ENCODE assay signal across 1 cellular context in the genomic region with DNA sequence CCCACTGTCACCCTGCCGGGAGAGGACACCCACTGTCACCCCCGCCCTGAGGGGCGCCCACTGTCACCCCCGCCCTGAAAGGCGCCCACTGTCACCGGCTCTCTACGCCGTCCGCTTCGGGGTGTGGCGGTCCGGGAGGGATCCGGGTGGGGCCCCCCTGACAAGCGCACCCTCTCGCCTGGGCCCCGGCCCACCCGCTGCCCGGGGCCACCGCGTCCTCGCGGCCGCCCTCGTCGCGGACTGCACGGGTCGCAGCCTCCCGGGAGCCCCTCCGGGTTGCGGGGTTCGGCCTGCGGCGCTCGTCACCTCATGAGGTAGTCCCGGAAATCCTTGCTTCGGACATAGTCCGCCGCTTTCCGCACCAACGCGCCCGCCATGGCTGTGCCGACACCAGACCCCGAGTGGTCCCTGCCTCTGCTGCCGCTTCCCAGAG.
TF ChIP-seq lines count a peak whose summit lies in the region.

No MANE protein-coding gene starts in this region.

TF ChIP-seq in HEK293, 187 proteins besides CTCF, POLR2A, EP300 and RAD21 (continued from another document and continues in another):
- TF ChIP-seq, protein P1, sequence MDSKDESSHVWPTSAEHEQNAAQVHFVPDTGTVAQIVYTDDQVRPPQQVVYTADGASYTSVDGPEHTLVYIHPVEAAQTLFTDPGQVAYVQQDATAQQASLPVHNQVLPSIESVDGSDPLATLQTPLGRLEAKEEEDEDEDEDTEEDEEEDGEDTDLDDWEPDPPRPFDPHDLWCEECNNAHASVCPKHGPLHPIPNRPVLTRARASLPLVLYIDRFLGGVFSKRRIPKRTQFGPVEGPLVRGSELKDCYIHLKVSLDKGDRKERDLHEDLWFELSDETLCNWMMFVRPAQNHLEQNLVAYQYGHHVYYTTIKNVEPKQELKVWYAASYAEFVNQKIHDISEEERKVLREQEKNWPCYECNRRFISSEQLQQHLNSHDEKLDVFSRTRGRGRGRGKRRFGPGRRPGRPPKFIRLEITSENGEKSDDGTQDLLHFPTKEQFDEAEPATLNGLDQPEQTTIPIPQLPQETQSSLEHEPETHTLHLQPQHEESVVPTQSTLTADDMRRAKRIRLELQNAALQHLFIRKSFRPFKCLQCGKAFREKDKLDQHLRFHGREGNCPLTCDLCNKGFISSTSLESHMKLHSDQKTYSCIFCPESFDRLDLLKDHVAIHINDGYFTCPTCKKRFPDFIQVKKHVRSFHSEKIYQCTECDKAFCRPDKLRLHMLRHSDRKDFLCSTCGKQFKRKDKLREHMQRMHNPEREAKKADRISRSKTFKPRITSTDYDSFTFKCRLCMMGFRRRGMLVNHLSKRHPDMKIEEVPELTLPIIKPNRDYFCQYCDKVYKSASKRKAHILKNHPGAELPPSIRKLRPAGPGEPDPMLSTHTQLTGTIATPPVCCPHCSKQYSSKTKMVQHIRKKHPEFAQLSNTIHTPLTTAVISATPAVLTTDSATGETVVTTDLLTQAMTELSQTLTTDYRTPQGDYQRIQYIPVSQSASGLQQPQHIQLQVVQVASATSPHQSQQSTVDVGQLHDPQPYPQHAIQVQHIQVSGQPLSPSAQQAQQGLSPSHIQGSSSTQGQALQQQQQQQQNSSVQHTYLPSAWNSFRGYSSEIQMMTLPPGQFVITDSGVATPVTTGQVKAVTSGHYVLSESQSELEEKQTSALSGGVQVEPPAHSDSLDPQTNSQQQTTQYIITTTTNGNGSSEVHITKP (tag by site-specific recombination; IDR thresholded peaks at IDR 0.05) = no peak
- TF ChIP-seq ZNF837 (tag by site-specific recombination; IDR thresholded peaks at IDR 0.05) (no peak), ZBTB8A (tag by site-specific recombination; IDR thresholded peaks at IDR 0.05) (peak; percentile 46), SP7 (tag by site-specific recombination; IDR thresholded peaks at IDR 0.05) (no peak), TRIM28 (IDR thresholded peaks at IDR 0.05; ENCODE audit: borderline replicate concordance, low read length) (no peak), ZNF558 (tag by site-specific recombination; IDR thresholded peaks at IDR 0.05) (no peak), REPIN1 (tag by site-specific recombination; IDR thresholded peaks at IDR 0.05; ENCODE audit: low read depth) (no peak), ZNF830 (tag by site-specific recombination; IDR thresholded peaks at IDR 0.05; ENCODE audit: low read depth) (no peak), GLI2 (tag by site-specific recombination; IDR thresholded peaks at IDR 0.05; ENCODE audit: borderline replicate concordance, low read depth) (no peak), ZNF132 (tag by site-specific recombination; IDR thresholded peaks at IDR 0.05; ENCODE audit: borderline replicate concordance) (no peak), KLF10 (tag by site-specific recombination; IDR thresholded peaks at IDR 0.05) (no peak), ZNF16 (tag by site-specific recombination; IDR thresholded peaks at IDR 0.05; ENCODE audit: low read depth) (no peak), SP3 (tag by site-specific recombination; IDR thresholded peaks at IDR 0.05) (no peak), ZBTB7A (tag by site-specific recombination; IDR thresholded peaks at IDR 0.05; ENCODE audit: low read depth) (peak; percentile 42; the same call in 1 of the 2 replicates), YY1 (tag by site-specific recombination; IDR thresholded peaks at IDR 0.05) (peak; percentile 52), ZNF549 (tag by site-specific recombination; IDR thresholded peaks at IDR 0.05) (no peak), KLF16 (tag by site-specific recombination; IDR thresholded peaks at IDR 0.05) (no peak), RBAK (tag by site-specific recombination; IDR thresholded peaks at IDR 0.05) (no peak), ZNF561 (tag by site-specific recombination; IDR thresholded peaks at IDR 0.05; ENCODE audit: borderline replicate concordance) (peak; percentile 19; the same call in 1 of the 2 replicates), GLIS2 (tag by site-specific recombination; IDR thresholded peaks at IDR 0.05) (peak; percentile 86), ZNF112 (tag by site-specific recombination; IDR thresholded peaks at IDR 0.05) (no peak), ZNF366 (tag by site-specific recombination; conservative IDR thresholded peaks at IDR 0.05) (no peak), ZBTB1 (tag by site-specific recombination; IDR thresholded peaks at IDR 0.05) (no peak), ZNF133 (tag by site-specific recombination; IDR thresholded peaks at IDR 0.05) (no peak), ZBTB17 (tag by site-specific recombination; IDR thresholded peaks at IDR 0.05) (peak; percentile 22; the same call in 1 of the 2 replicates), ZNF514 (tag by site-specific recombination; IDR thresholded peaks at IDR 0.05) (no peak), ZNF629 (tag by site-specific recombination; IDR thresholded peaks at IDR 0.05) (0 out of 2 replicates have a peak, but pooled peaks have one; percentile 13), ZNF701 (tag by site-specific recombination; IDR thresholded peaks at IDR 0.05) (no peak), ZNF223 (tag by site-specific recombination; IDR thresholded peaks at IDR 0.05) (no peak), ZNF664 (tag by site-specific recombination; IDR thresholded peaks at IDR 0.05) (no peak), ZNF585B (tag by site-specific recombination; IDR thresholded peaks at IDR 0.05) (no peak), ZNF10 (tag by site-specific recombination; IDR thresholded peaks at IDR 0.05) (peak; percentile 23; the same call in 1 of the 2 replicates), ZNF239 (tag by site-specific recombination; IDR thresholded peaks at IDR 0.05) (no peak), ZNF596 (tag by site-specific recombination; IDR thresholded peaks at IDR 0.05) (peak; percentile 49; the same call in 1 of the 2 replicates), ZNF660 (tag by site-specific recombination; IDR thresholded peaks at IDR 0.05) (peak; percentile 51; the same call in 1 of the 2 replicates), ZNF791 (tag by site-specific recombination; IDR thresholded peaks at IDR 0.05) (no peak), ZNF121 (tag by site-specific recombination; IDR thresholded peaks at IDR 0.05) (no peak), ZNF37A (tag by site-specific recombination; IDR thresholded peaks at IDR 0.05) (no peak), ZNF350 (tag by site-specific recombination; IDR thresholded peaks at IDR 0.05) (no peak), ZNF571 (tag by site-specific recombination; IDR thresholded peaks at IDR 0.05) (no peak), ZNF473 (tag by site-specific recombination; IDR thresholded peaks at IDR 0.05) (no peak), ZFHX2 (tag by site-specific recombination; conservative IDR thresholded peaks at IDR 0.05) (no peak), ZNF600 (tag by site-specific recombination; IDR thresholded peaks at IDR 0.05) (no peak), ZNF416 (tag by site-specific recombination; IDR thresholded peaks at IDR 0.05) (no peak), MYNN (tag by site-specific recombination; IDR thresholded peaks at IDR 0.05; ENCODE audit: borderline replicate concordance) (no peak), SCRT1 (tag by site-specific recombination; IDR thresholded peaks at IDR 0.05; ENCODE audit: borderline replicate concordance) (no peak), ZNF311 (tag by site-specific recombination; IDR thresholded peaks at IDR 0.05; ENCODE audit: borderline replicate concordance) (no peak)
- TF ChIP-seq, protein P2, sequence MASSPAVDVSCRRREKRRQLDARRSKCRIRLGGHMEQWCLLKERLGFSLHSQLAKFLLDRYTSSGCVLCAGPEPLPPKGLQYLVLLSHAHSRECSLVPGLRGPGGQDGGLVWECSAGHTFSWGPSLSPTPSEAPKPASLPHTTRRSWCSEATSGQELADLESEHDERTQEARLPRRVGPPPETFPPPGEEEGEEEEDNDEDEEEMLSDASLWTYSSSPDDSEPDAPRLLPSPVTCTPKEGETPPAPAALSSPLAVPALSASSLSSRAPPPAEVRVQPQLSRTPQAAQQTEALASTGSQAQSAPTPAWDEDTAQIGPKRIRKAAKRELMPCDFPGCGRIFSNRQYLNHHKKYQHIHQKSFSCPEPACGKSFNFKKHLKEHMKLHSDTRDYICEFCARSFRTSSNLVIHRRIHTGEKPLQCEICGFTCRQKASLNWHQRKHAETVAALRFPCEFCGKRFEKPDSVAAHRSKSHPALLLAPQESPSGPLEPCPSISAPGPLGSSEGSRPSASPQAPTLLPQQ (tag by site-specific recombination; IDR thresholded peaks at IDR 0.05) = peak; percentile 82
- TF ChIP-seq, protein P3, sequence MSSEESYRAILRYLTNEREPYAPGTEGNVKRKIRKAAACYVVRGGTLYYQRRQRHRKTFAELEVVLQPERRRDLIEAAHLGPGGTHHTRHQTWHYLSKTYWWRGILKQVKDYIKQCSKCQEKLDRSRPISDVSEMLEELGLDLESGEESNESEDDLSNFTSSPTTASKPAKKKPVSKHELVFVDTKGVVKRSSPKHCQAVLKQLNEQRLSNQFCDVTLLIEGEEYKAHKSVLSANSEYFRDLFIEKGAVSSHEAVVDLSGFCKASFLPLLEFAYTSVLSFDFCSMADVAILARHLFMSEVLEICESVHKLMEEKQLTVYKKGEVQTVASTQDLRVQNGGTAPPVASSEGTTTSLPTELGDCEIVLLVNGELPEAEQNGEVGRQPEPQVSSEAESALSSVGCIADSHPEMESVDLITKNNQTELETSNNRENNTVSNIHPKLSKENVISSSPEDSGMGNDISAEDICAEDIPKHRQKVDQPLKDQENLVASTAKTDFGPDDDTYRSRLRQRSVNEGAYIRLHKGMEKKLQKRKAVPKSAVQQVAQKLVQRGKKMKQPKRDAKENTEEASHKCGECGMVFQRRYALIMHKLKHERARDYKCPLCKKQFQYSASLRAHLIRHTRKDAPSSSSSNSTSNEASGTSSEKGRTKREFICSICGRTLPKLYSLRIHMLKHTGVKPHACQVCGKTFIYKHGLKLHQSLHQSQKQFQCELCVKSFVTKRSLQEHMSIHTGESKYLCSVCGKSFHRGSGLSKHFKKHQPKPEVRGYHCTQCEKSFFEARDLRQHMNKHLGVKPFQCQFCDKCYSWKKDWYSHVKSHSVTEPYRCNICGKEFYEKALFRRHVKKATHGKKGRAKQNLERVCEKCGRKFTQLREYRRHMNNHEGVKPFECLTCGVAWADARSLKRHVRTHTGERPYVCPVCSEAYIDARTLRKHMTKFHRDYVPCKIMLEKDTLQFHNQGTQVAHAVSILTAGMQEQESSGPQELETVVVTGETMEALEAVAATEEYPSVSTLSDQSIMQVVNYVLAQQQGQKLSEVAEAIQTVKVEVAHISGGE (tag by site-specific recombination; conservative IDR thresholded peaks at IDR 0.05; ENCODE audit: low read depth) = 0 out of 2 replicates have a peak, but pooled peaks have one; percentile 23
- TF ChIP-seq, protein P4, sequence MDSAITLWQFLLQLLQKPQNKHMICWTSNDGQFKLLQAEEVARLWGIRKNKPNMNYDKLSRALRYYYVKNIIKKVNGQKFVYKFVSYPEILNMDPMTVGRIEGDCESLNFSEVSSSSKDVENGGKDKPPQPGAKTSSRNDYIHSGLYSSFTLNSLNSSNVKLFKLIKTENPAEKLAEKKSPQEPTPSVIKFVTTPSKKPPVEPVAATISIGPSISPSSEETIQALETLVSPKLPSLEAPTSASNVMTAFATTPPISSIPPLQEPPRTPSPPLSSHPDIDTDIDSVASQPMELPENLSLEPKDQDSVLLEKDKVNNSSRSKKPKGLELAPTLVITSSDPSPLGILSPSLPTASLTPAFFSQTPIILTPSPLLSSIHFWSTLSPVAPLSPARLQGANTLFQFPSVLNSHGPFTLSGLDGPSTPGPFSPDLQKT (IDR thresholded peaks at IDR 0.05; ENCODE audit: borderline replicate concordance, low read depth, low read length) = no peak
- TF ChIP-seq, protein P5, sequence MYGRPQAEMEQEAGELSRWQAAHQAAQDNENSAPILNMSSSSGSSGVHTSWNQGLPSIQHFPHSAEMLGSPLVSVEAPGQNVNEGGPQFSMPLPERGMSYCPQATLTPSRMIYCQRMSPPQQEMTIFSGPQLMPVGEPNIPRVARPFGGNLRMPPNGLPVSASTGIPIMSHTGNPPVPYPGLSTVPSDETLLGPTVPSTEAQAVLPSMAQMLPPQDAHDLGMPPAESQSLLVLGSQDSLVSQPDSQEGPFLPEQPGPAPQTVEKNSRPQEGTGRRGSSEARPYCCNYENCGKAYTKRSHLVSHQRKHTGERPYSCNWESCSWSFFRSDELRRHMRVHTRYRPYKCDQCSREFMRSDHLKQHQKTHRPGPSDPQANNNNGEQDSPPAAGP (tag by site-specific recombination; IDR thresholded peaks at IDR 0.05) = peak; percentile 81
- TF ChIP-seq, protein P6, sequence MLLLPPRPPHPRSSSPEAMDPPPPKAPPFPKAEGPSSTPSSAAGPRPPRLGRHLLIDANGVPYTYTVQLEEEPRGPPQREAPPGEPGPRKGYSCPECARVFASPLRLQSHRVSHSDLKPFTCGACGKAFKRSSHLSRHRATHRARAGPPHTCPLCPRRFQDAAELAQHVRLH (tag by site-specific recombination; IDR thresholded peaks at IDR 0.05) = no peak
- TF ChIP-seq, protein P7, sequence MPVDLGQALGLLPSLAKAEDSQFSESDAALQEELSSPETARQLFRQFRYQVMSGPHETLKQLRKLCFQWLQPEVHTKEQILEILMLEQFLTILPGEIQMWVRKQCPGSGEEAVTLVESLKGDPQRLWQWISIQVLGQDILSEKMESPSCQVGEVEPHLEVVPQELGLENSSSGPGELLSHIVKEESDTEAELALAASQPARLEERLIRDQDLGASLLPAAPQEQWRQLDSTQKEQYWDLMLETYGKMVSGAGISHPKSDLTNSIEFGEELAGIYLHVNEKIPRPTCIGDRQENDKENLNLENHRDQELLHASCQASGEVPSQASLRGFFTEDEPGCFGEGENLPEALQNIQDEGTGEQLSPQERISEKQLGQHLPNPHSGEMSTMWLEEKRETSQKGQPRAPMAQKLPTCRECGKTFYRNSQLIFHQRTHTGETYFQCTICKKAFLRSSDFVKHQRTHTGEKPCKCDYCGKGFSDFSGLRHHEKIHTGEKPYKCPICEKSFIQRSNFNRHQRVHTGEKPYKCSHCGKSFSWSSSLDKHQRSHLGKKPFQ (tag by site-specific recombination; IDR thresholded peaks at IDR 0.05) = no peak
- TF ChIP-seq, protein P8, sequence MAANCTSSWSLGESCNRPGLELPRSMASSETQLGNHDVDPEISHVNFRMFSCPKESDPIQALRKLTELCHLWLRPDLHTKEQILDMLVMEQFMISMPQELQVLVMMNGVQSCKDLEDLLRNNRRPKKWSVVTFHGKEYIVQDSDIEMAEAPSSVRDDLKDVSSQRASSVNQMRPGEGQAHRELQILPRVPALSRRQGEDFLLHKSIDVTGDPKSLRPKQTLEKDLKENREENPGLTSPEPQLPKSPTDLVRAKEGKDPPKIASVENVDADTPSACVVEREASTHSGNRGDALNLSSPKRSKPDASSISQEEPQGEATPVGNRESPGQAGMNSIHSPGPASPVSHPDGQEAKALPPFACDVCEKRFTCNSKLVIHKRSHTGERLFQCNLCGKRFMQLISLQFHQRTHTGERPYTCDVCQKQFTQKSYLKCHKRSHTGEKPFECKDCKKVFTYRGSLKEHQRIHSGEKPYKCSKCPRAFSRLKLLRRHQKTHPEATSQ (tag by site-specific recombination; IDR thresholded peaks at IDR 0.05) = 0 out of 2 replicates have a peak, but pooled peaks have one; percentile 20
- TF ChIP-seq, protein P9, sequence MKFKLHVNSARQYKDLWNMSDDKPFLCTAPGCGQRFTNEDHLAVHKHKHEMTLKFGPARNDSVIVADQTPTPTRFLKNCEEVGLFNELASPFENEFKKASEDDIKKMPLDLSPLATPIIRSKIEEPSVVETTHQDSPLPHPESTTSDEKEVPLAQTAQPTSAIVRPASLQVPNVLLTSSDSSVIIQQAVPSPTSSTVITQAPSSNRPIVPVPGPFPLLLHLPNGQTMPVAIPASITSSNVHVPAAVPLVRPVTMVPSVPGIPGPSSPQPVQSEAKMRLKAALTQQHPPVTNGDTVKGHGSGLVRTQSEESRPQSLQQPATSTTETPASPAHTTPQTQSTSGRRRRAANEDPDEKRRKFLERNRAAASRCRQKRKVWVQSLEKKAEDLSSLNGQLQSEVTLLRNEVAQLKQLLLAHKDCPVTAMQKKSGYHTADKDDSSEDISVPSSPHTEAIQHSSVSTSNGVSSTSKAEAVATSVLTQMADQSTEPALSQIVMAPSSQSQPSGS (tag by site-specific recombination; IDR thresholded peaks at IDR 0.05; ENCODE audit: low read depth) = no peak
